9 cellular contexts compared by ENCODE assay signal in the genomic region with DNA sequence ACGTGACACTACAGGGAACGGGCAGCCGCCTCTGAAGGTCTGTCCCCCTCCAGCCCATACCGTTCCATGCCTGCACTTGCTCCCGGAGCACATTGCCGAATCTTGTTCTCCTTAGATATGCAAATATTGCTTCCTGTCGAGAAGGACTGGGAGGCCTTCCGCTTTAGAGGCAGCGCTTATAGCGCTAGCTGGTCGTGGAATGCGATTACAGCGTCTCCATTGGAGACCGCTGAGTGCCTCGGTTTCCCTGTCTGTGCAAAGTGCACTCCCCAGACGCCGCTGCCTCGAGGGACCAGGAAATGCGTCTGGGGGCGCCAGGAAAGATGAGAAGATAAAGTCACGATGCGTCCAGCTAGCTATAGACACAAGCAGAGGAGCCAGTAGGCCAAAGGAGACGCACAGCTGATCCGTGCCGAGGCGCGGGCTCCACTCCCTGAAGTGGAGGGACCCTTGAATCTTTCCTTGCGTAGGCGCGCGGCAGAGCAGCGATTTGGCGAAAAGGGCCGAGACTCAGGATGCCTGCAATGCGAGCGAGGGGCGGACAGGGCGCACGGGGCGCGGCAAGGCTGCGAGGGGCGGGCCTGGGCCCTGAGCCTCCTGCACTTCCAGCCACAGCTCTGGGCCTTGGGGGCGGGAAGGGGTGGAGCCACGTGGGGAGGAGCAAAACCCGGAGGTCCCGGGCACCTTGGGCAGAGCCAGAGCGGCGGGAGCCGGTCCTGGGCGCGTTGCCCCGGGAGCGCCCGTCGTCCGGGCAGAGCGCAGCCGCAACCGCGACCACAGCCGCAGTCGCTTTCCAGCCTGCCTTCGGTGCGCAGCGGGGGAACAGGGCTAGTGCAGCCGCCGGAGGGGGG. TPM values are rescaled to one million over a fixed set of nuclear protein-coding genes. Genes with fewer than 3 reads are reported as not detected.
DNase-seq lines count a peak whose midpoint lies in the region; ATAC-seq, FAIRE-seq and TF ChIP-seq lines count a peak whose summit lies in the region.
"Had no signal": no experiment of that assay in that cellular context is flagged by ENCODE, and none has a peak within 500 bp of the region (broad histone marks: within the 10 kb centered on the region; RNA-seq: fewer than 3 reads in every experiment).

Gene RASSF10 (plus strand): TSS at position 692 of the 851 bp plus-strand sequence. CDS start 261 bp downstream, outside the sequence.

- H3K36me3 ChIP-seq in osteoblast (ENCODE audit: insufficient read depth, low read length): no peaks in the 10 kb centered on the region

- H3K27me3 ChIP-seq in osteoblast (ENCODE audit: insufficient read depth, low read length): peaks cover 97% of the 10 kb centered on the region

- H3K27ac ChIP-seq in osteoblast (ENCODE audit: low read depth, low read length): no peak within 1 kb of the TSS

- TF ChIP-seq POLR2A in erythroblast (IDR thresholded peaks at IDR 0.05; ENCODE audit: low read length): no peak

- no peaks in the 10 kb centered on the region for H3K79me2 ChIP-seq in osteoblast (ENCODE audit: insufficient read depth, low read length)

- peak within 1 kb of the TSS; percentile 29 for H2AFZ ChIP-seq in osteoblast (ENCODE audit: low read length)

- ATAC-seq in HG03097 (IDR thresholded peaks at IDR 0.05; ENCODE audit: low FRiP score, unreplicated experiment): no peak
- ATAC-seq: K562 had no signal

- peak within 1 kb of the TSS; percentile 51 for H3K4me2 ChIP-seq in osteoblast (ENCODE audit: insufficient read depth, low read length)

- no peaks in the 10 kb centered on the region for H3K9me3 ChIP-seq in osteoblast (ENCODE audit: low read depth, low read length)

- H3K4me3 ChIP-seq in WI38 (ENCODE audit: low read depth, low read length) (0 out of 2 replicates have a peak within 1 kb of the TSS, but pooled peaks have one; percentile 4), osteoblast (ENCODE audit: insufficient read depth, low read length) (peak within 1 kb of the TSS; percentile 47)
- H3K4me3 ChIP-seq: K562 had no signal

- no peak for TF ChIP-seq CTCF in WI38 (IDR thresholded peaks at IDR 0.05; ENCODE audit: low read depth, low read length)
- TF ChIP-seq CTCF in osteoblast (IDR thresholded peaks at IDR 0.05; ENCODE audit: extremely low read depth, low read depth, low read length): no peak

- peak; percentile 49 for FAIRE-seq in HTR-8/SVneo (lab: Jason Lieb, UNC)
- FAIRE-seq: K562 had no signal

- H3K4me1 ChIP-seq in osteoblast (ENCODE audit: insufficient read depth, low read length): no peaks in the 10 kb centered on the region

- no peaks in the 10 kb centered on the region for H4K20me1 ChIP-seq in osteoblast (ENCODE audit: insufficient read depth, low read length)

- peak; percentile 92 for DNase-seq in Daoy (ENCODE audit: low read depth)
- DNase-seq in HTR-8/SVneo (ENCODE audit: insufficient read length, low spot score): peak; percentile 76
- peak; percentile 11 for DNase-seq in globus pallidus (ENCODE audit: low spot score)
- peak; percentile 85 for DNase-seq in osteoblast (ENCODE audit: insufficient read length, low spot score, missing footprints)
- DNase-seq in erythroblast (lab: John Stamatoyannopoulos, UW): no peak
- DNase-seq in amniotic stem cell (lab: John Stamatoyannopoulos, UW): no peak

RNA-seq across cellular contexts. Expression of gene RASSF10, which starts in this region (rescaled TPM):
- total RNA-seq in Daoy (2014; rRNA removed; shearing (Covaris generic)): 0.27 and 3.4 TPM in 2 replicates
- 0.72 and 1.2 TPM in 2 replicates for total RNA-seq in osteoblast
- total RNA-seq: K562 had no signal

Comparison
In these comparisons a context has a peak if more than half of its experiments do, and no peak if none do; other contexts are left out.
1. DNase-seq: peak in Daoy (single experiment), HTR-8/SVneo (single experiment), globus pallidus (single experiment) and osteoblast (single experiment); none in erythroblast (0 of 2) and amniotic stem cell (single experiment).